In the genomic region with DNA sequence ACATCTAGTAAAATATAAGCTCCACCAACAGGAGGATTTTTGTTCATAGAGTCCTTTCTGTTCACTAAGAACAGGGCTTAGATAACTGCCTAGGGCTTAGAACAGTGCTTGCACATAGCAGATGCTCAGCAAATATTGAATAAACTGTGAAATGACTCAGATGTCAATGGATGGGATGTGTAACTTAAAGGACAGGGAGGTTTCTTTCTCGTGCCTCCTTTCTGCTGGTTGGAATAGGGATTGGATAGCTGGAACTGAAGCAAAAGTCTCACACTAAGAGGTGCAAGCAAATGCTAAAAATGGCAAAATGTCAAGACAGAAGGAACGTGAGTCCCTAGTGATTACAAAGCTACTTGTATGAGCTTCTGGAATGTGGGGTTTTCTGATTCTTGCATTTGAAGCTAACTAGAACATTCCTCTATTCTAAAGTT, we compare ENCODE assay signal across 1 cellular context.
TF ChIP-seq lines count a peak whose summit lies in the region.

No MANE protein-coding gene starts in this region.

TF ChIP-seq in H1, 55 proteins besides CTCF, POLR2A, EP300 and RAD21:
- TF ChIP-seq CEBPB (IDR thresholded peaks at IDR 0.05; ENCODE audit: low read depth, low read length) (no peak), NANOG (IDR thresholded peaks at IDR 0.05; ENCODE audit: insufficient read depth, low read depth, low read length, poor library complexity, severe bottlenecking) (no peak), MAX (IDR thresholded peaks at IDR 0.05) (no peak), RFX5 (IDR thresholded peaks at IDR 0.05; ENCODE audit: borderline replicate concordance, low read depth, low read length) (no peak), JUN (IDR thresholded peaks at IDR 0.05; ENCODE audit: low read depth, low read length) (no peak), SP2 (IDR thresholded peaks at IDR 0.05; ENCODE audit: low read length) (no peak), TAF1 (IDR thresholded peaks at IDR 0.05; ENCODE audit: low read depth, low read length) (no peak), BRCA1 (IDR thresholded peaks at IDR 0.05; ENCODE audit: low read depth, low read length) (no peak), SIX5 (IDR thresholded peaks at IDR 0.05; ENCODE audit: low read depth, low read length) (no peak), RBBP5 (IDR thresholded peaks at IDR 0.05; ENCODE audit: borderline replicate concordance, low read depth, low read length) (no peak), RXRA (IDR thresholded peaks at IDR 0.05; ENCODE audit: insufficient read depth, low read depth, low read length) (no peak), E2F6 (IDR thresholded peaks at IDR 0.05) (no peak), BACH1 (IDR thresholded peaks at IDR 0.05; ENCODE audit: low read length) (no peak)
- TF ChIP-seq, protein P1, sequence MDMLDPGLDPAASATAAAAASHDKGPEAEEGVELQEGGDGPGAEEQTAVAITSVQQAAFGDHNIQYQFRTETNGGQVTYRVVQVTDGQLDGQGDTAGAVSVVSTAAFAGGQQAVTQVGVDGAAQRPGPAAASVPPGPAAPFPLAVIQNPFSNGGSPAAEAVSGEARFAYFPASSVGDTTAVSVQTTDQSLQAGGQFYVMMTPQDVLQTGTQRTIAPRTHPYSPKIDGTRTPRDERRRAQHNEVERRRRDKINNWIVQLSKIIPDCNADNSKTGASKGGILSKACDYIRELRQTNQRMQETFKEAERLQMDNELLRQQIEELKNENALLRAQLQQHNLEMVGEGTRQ (IDR thresholded peaks at IDR 0.05; ENCODE audit: low read length) = no peak
